ENCODE assay signal across 24 cellular contexts in the genomic region with DNA sequence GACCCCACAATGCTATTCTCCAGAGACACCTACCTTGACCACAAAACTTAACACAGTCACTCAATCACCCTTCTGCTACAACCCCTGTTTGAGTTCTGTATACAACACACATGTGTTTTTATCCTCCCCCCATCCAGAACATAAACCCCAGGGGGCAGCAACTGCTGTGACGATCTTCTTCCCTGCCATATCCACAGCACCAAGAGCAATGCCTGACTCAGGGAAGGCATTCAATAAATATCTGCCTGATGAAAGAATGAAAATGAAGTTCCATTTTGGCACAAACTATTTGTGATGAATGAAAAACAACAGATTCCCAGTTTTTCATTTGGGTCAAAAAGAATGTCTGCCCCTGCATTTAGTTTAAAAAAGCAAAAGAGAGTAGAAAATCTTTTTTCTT. TPM values are rescaled to one million over a fixed set of nuclear protein-coding genes. Genes with fewer than 3 reads are reported as not detected.
"Had no signal": no experiment of that assay in that cellular context is flagged by ENCODE, and none has a peak within 500 bp of the region (broad histone marks: within the 10 kb centered on the region; RNA-seq: fewer than 3 reads in every experiment).

No MANE protein-coding gene starts in this region.

- H3K4me1 ChIP-seq: heart left ventricle, prostate gland, stomach, suprapubic skin, transverse colon, uterus had no signal

- H3K27ac ChIP-seq: brain microvascular endothelial cell, heart left ventricle, neutrophil, ovary, prostate gland, skin epidermis, stomach, suprapubic skin, transverse colon, uterus, WERI-Rb-1 had no signal

- H3K27me3 ChIP-seq: brain microvascular endothelial cell, ovary, transverse colon, uterus had no signal

- H3K4me3 ChIP-seq: heart left ventricle, ovary, prostate gland, skin epidermis, stomach, suprapubic skin, transverse colon, uterus had no signal

- H3K36me3 ChIP-seq: brain microvascular endothelial cell, heart left ventricle, neutrophil, ovary, prostate gland, stomach, suprapubic skin, transverse colon, uterus, WERI-Rb-1 had no signal

- H3K9me3 ChIP-seq: heart left ventricle, neutrophil, ovary, prostate gland, stomach, suprapubic skin, transverse colon, uterus had no signal

- DNase-seq: activated CD4-positive, alpha-beta T cell treated with anti-CD3 and anti-CD28 coated beads for 1 hour; activated T-cell treated with anti-CD3 and anti-CD28 coated beads, Interleukin-2, amount 50 U/mL, for 1 hour; aorta; brain microvascular endothelial cell; dermis blood vessel endothelial cell; effector memory CD8-positive, alpha-beta T cell; heart left ventricle; left cardiac atrium; ovary; right cardiac atrium; stomach; transverse colon; uterus; WERI-Rb-1 had no signal

RNA-seq across cellular contexts. Expression of a gene that starts 27.0 kb away (rescaled TPM):
- total RNA-seq: activated naive CD4-positive, alpha-beta T cell treated with anti-CD3 and anti-CD28 coated beads, Interleukin-2, amount 50 U/mL, for 72 hours; activated T-helper 17 cell treated with anti-CD3 and anti-CD28 coated beads, Interleukin-2, amount 50 U/mL, for 72 hours; endothelial cell of umbilical vein; esophagus mucosa; natural killer cell treated with Interleukin-12 subunit alpha and Interleukin-12 subunit beta and Interleukin-15 and Interleukin-18, amount 100 ng/mL, for 72 hours; right cardiac atrium; suprapubic skin had no signal
- polyA plus RNA-seq: aorta, endothelial cell of umbilical vein, heart left ventricle, liver, right cardiac atrium had no signal
